Comparison of ENCODE assay signal across 15 cellular contexts in genomic region chr22:44691796-44692661, GRCh38. TPM values are rescaled to one million over a fixed set of nuclear protein-coding genes. Genes with fewer than 3 reads are reported as not detected.
DNase-seq lines count a peak whose midpoint lies in the region; ATAC-seq, FAIRE-seq and TF ChIP-seq lines count a peak whose summit lies in the region.
"Had no signal": no experiment of that assay in that cellular context is flagged by ENCODE, and none has a peak within 500 bp of the region (broad histone marks: within the 10 kb centered on the region; RNA-seq: fewer than 3 reads in every experiment).

No MANE protein-coding gene starts in this region.

- POLR2A ChIA-PET in A673 (lab: Charles Lee; ENCODE audit: low non-redundant PET) = no interaction called here
- POLR2A ChIA-PET in K562 (lab: Yijun Ruan, JAX) = no interaction called here

- no peaks in the 10 kb centered on the region for H3K9me1 ChIP-seq in K562 (ENCODE audit: control insufficient read depth, insufficient read depth, low read length)

- no peak for TF ChIP-seq CTCF in A673 (conservative IDR thresholded peaks at IDR 0.05; ENCODE audit: low read depth, low read length)
- no peak for TF ChIP-seq CTCF in K562 (IDR thresholded peaks at IDR 0.05 in 2 of 3, conservative IDR thresholded peaks at IDR 0.05 in 1 of 3; ENCODE audit: insufficient read depth in 2 of 3, low read depth in 1 of 3, low read length in 3 of 3)
- no peak for TF ChIP-seq CTCF in lung (IDR thresholded peaks at IDR 0.05; ENCODE audit: control extremely low read depth, extremely low read depth)
- no peak for TF ChIP-seq CTCF in type B pancreatic cell (conservative IDR thresholded peaks at IDR 0.05)

- DNase-seq in A673 (ENCODE audit: low spot score) = peak; percentile 47
- DNase-seq in DMS53 (lab: John Stamatoyannopoulos, UW) = peak; percentile 77
- DNase-seq in K562 (ENCODE audit: extremely low read depth in 1 of 4, low spot score in 3 of 4) = peak in 1 of 4 experiments; percentile 29
- no peak for DNase-seq in lung (ENCODE audit: low spot score)
- no peak for DNase-seq in medulla oblongata (ENCODE audit: extremely low spot score)
- DNase-seq in T-helper 17 cell = no peak
- no peak for DNase-seq in type B pancreatic cell (ENCODE audit: extremely low spot score, unreplicated experiment)
- DNase-seq: activated CD4-positive, alpha-beta T cell treated with anti-CD3 and anti-CD28 coated beads for 36 hours; activated naive CD4-positive, alpha-beta T cell treated with Interleukin-2 at 50 U/mL for 16 hours; AML-193; colonic mucosa; gastrocnemius medialis; NCI-H1092 treated with DMSO at 0.1 percent for 48 hours had no signal

- H3K27me3 Mint-ChIP-seq in T-helper 17 cell (no peaks in the 10 kb centered on the region), type B pancreatic cell (no peaks in the 10 kb centered on the region)
- H3K27me3 Mint-ChIP-seq: activated CD4-positive, alpha-beta T cell treated with anti-CD3 and anti-CD28 coated beads for 36 hours had no signal

- H3K9me3 Mint-ChIP-seq in type B pancreatic cell = no peaks in the 10 kb centered on the region
- H3K9me3 Mint-ChIP-seq: neural crest cell had no signal

- H2AFZ ChIP-seq in K562 (ENCODE audit: low read depth, low read length) = no peak overlapping the region

- WGBS in K562 (ENCODE audit: insufficient coverage, low coverage, missing lambda C conversion rate) = 75% methylated on average over 8 of the region's 24 CpGs
- WGBS in lung, 2 donors = 55 to 73% methylated on average over 24 of the region's 24 CpGs

- TF ChIP-seq POLR2A in K562 (conservative IDR thresholded peaks at IDR 0.05) = no peak

- no peak overlapping the region for H3K9ac ChIP-seq in K562 (ENCODE audit: insufficient read depth in 1 of 2, low read depth in 2 of 2, low read length in 2 of 2)

- ATAC-seq in K562 (peak; percentile 42), lung (ENCODE audit: insufficient read depth, low FRiP score) (peak; percentile 12), T-helper 17 cell (no peak)
- ATAC-seq: activated CD4-positive, alpha-beta T cell treated with anti-CD3 and anti-CD28 coated beads for 36 hours; gastrocnemius medialis had no signal

- no peak overlapping the region for H3K27ac Mint-ChIP-seq in T-helper 17 cell
- H3K27ac Mint-ChIP-seq in type B pancreatic cell = no peak overlapping the region
- H3K27ac Mint-ChIP-seq: activated CD4-positive, alpha-beta T cell treated with anti-CD3 and anti-CD28 coated beads for 36 hours had no signal

- H3K4me3 ChIP-seq in A673 (ENCODE audit: low read depth, low read length, poor library complexity, severe bottlenecking) = no peak overlapping the region
- no peak overlapping the region for H3K4me3 ChIP-seq in K562
- H3K4me3 ChIP-seq in lung = no peak overlapping the region
- H3K4me3 ChIP-seq: colonic mucosa, gastrocnemius medialis had no signal

- peaks cover 7% of the 10 kb centered on the region for H4K20me1 ChIP-seq in K562 (replicated peaks; ENCODE audit: control insufficient read depth, insufficient read depth, low read length)

- CTCF ChIA-PET in A673 (lab: Charles Lee) (no interaction called here), K562 (lab: Yijun Ruan, JAX; ENCODE audit: low intra/inter-chr PET ratio) (no interaction called here)

- H3K4me1 ChIP-seq in A673 (ENCODE audit: insufficient read depth, low read length, poor library complexity, severe bottlenecking) = no peaks in the 10 kb centered on the region
- peaks cover 6 to 14% of the 10 kb centered on the region in 2 experiments; a peak in 3 of 5 replicates for H3K4me1 ChIP-seq in K562 (replicated peaks in 1 of 2; ENCODE audit: control insufficient read depth in 2 of 2, insufficient read depth in 2 of 2, low read length in 2 of 2)
- H3K4me1 ChIP-seq in lung (ENCODE audit: control insufficient read depth in 2 of 2, insufficient read depth in 2 of 2, low read length in 2 of 2) = no peaks in the 10 kb centered on the region
- H3K4me1 ChIP-seq: colonic mucosa, gastrocnemius medialis had no signal

- BruUV-seq in A673 (replicated peaks; lab: Mats Ljungman, UMichigan) = no TSS peak
- no TSS peak for BruUV-seq in K562 (replicated peaks; lab: Mats Ljungman, UMichigan)

- H3K36me3 ChIP-seq in A673 (ENCODE audit: insufficient read depth, low read length, poor library complexity, severe bottlenecking) (no peaks in the 10 kb centered on the region), K562 (ENCODE audit: control insufficient read depth, insufficient read depth, low read length) (peaks cover 6% of the 10 kb centered on the region; the same call in 1 of the 3 replicates), lung (ENCODE audit: control insufficient read depth in 2 of 2, insufficient read depth in 2 of 2, low read length in 2 of 2) (no peaks in the 10 kb centered on the region)
- H3K36me3 ChIP-seq: colonic mucosa, gastrocnemius medialis had no signal

- no peak for FAIRE-seq in K562 (lab: Jason Lieb, UNC)
- FAIRE-seq: astrocyte had no signal

- no peak for TF ChIP-seq RAD21 in K562 (CRISPR knock-in tag; conservative IDR thresholded peaks at IDR 0.05 in 1 of 2, IDR thresholded peaks at IDR 0.05 in 1 of 2)

- in situ Hi-C loops in K562 (cut with MboI) = no loop called here

- peaks cover 18% of the 10 kb centered on the region for H3K79me2 ChIP-seq in K562 (ENCODE audit: control insufficient read depth, insufficient read depth, low read length)

- H3K27me3 ChIP-seq in A673 (replicated peaks; ENCODE audit: insufficient read depth, low read depth, low read length, poor library complexity) (no peaks in the 10 kb centered on the region), K562 (ENCODE audit: control insufficient read depth in 2 of 2, insufficient read depth in 2 of 2, low read length in 2 of 2) (no peaks in the 10 kb centered on the region), lung (ENCODE audit: control insufficient read depth, insufficient read depth) (no peaks in the 10 kb centered on the region)
- H3K27me3 ChIP-seq: colonic mucosa, gastrocnemius medialis had no signal

- H3K27ac ChIP-seq in A673 (ENCODE audit: low read depth, low read length, poor library complexity, severe bottlenecking) (no peak overlapping the region), K562 (ENCODE audit: extremely low read depth, low read depth, low read length) (no peak overlapping the region), lung (ENCODE audit: low read depth in 1 of 2, low read length in 1 of 2) (no peak overlapping the region)
- H3K27ac ChIP-seq: colonic mucosa, gastrocnemius medialis had no signal

- H3K4me2 ChIP-seq in K562 (ENCODE audit: insufficient read depth, low read length) = no peak overlapping the region

- TF ChIP-seq EP300 in K562 (IDR thresholded peaks at IDR 0.05; ENCODE audit: low read length) = no peak

- H3K9me3 ChIP-seq in A673 (ENCODE audit: low read depth, low read length, poor library complexity, severe bottlenecking) (no peaks in the 10 kb centered on the region), K562 (replicated peaks; ENCODE audit: control insufficient read depth, insufficient read depth, low read depth, low read length) (no peaks in the 10 kb centered on the region), lung (ENCODE audit: control insufficient read depth in 2 of 2, insufficient read depth in 1 of 2, low read length in 1 of 2) (no peaks in the 10 kb centered on the region), T-helper 17 cell (ENCODE audit: control insufficient read depth, low read length, poor library complexity, severe bottlenecking) (no peaks in the 10 kb centered on the region)
- H3K9me3 ChIP-seq: colonic mucosa, gastrocnemius medialis had no signal

- intact Hi-C loops in A673 (cut with micrococcal nuclease; ENCODE audit: unreplicated experiment) = no loop called here
- intact Hi-C loops in K562 (cut with micrococcal nuclease) = no loop called here

- H3K4me1 Mint-ChIP-seq in T-helper 17 cell (peaks cover 6% of the 10 kb centered on the region), type B pancreatic cell (ENCODE audit: unreplicated experiment) (peaks cover 4% of the 10 kb centered on the region)
- H3K4me1 Mint-ChIP-seq: activated CD4-positive, alpha-beta T cell treated with anti-CD3 and anti-CD28 coated beads for 36 hours had no signal

- H3K4me3 Mint-ChIP-seq in T-helper 17 cell = no peak overlapping the region
- no peak overlapping the region for H3K4me3 Mint-ChIP-seq in type B pancreatic cell
- H3K4me3 Mint-ChIP-seq: activated CD4-positive, alpha-beta T cell treated with anti-CD3 and anti-CD28 coated beads for 36 hours; neural crest cell had no signal

- no peaks in the 10 kb centered on the region for H3K36me3 Mint-ChIP-seq in T-helper 17 cell (ENCODE audit: low read depth)
- no peaks in the 10 kb centered on the region for H3K36me3 Mint-ChIP-seq in type B pancreatic cell

TF ChIP-seq in K562, 482 proteins besides CTCF, POLR2A, EP300 and RAD21 (continues in another document):
- TF ChIP-seq CXXC5 (CRISPR knock-in tag; IDR thresholded peaks at IDR 0.05) = no peak
- TF ChIP-seq ZC3H11A (IDR thresholded peaks at IDR 0.05; ENCODE audit: low read depth, low read length) = no peak
- no peak for TF ChIP-seq PYGO2 (tag; IDR thresholded peaks at IDR 0.05)
- TF ChIP-seq POLR2B (IDR thresholded peaks at IDR 0.05; ENCODE audit: low read depth, partially characterized antibody) = no peak
- no peak for TF ChIP-seq ZNF586 (CRISPR knock-in tag; conservative IDR thresholded peaks at IDR 0.05)

RNA-seq across cellular contexts. Expression of gene PRR5, which starts 10.0 kb away (rescaled TPM):
- 15.6 and 17.9 TPM in 2 replicates for total RNA-seq in A673 (2021)
- total RNA-seq in K562 (2011; cell fraction: chromatin; rRNA removed; ENCODE audit: low replicate concordance) = 27.6 and 71.3 TPM in 2 replicates
- total RNA-seq in K562 (2011; cell fraction: nucleolus; rRNA removed) = 52.4 and 59.9 TPM in 2 replicates
- 38.4 and 39.2 TPM in 2 replicates for total RNA-seq in K562 (2011; cell fraction: nucleoplasm; rRNA removed)
- total RNA-seq in K562 (2014; rRNA removed) = 13.3 and 18.4 TPM in 2 replicates
- 3.1 and 4.6 TPM in 2 replicates for total RNA-seq in K562 (2014; rRNA removed; fragmentation: Illumina TruSeq; extraction: Trizol)
- 7.5 and 9.5 TPM in 2 replicates for total RNA-seq in K562 (2015; rRNA removed; fragmentation: Illumina TruSeq; extraction: Trizol)
- total RNA-seq in K562 (2021) = 21.0 and 26.2 TPM in 2 replicates
- 10.1 and 14.5 TPM in 2 replicates for polyA plus RNA-seq in K562 (2011; rRNA removed)
- 14.2 and 35.6 TPM in 2 replicates for polyA plus RNA-seq in K562 (2011; cell fraction: cytosol; rRNA removed)
- polyA plus RNA-seq in K562 (2011; cell fraction: nucleus; rRNA removed) = 22.8 and 38.7 TPM in 2 replicates
- 10.9 and 11.6 TPM in 2 replicates for polyA plus RNA-seq in K562 (2012)
- 6.6 and 9.5 TPM in 2 replicates for polyA plus RNA-seq in K562 (2014; fragmentation: Illumina TruSeq; extraction: Trizol)
- polyA plus RNA-seq in K562 (2014; fragmentation: Nextera tagmentation; extraction: Ambion mirVana) = under 1 TPM; 0.13 to 0.49 TPM
- polyA plus RNA-seq in K562 (2014; rRNA removed) = 18.6 and 20.3 TPM in 2 replicates
- 9.7 and 11.6 TPM in 2 replicates for polyA minus RNA-seq in K562 (2011; rRNA and poly(A)+ RNA removed)
- 14.1 and 21.0 TPM in 2 replicates for polyA minus RNA-seq in K562 (2011; cell fraction: cytosol; rRNA and poly(A)+ RNA removed)
- polyA minus RNA-seq in K562 (2011; cell fraction: nucleus; rRNA and poly(A)+ RNA removed) = 22.3 and 30.8 TPM in 2 replicates
- total RNA-seq in lung = 10 to 100 TPM; 11.8 to 17.3 TPM
- 10 to 100 TPM in 1 of 2 donors, 1 to 10 TPM in 1; 9.1 to 10.4 TPM for polyA plus RNA-seq in lung
- total RNA-seq in T-helper 17 cell = 10 to 100 TPM; 51.8 to 52.2 TPM
- total RNA-seq in type B pancreatic cell (ENCODE audit: low replicate concordance) = 21.2 and 30.8 TPM in 2 replicates

Comparison
In these comparisons a context has a peak if more than half of its experiments do, and no peak if none do; other contexts are left out.
1. DNase-seq: peak in A673 (single experiment) and DMS53 (single experiment); none in lung (single experiment), medulla oblongata (single experiment), T-helper 17 cell (0 of 3) and type B pancreatic cell (single experiment).